Comparison of ENCODE assay signal across 28 cellular contexts in genomic region chr15:44327578-44327977, GRCh38.
"Had no signal": no experiment of that assay in that cellular context is flagged by ENCODE, and none has a peak within 500 bp of the region (broad histone marks: within the 10 kb centered on the region; RNA-seq: fewer than 3 reads in every experiment).

No MANE protein-coding gene starts in this region.

- H3K36me3 ChIP-seq: brain microvascular endothelial cell, cardiac muscle cell had no signal

- H3K4me3 ChIP-seq: cardiac muscle cell had no signal

- DNase-seq: activated B cell treated with CpG ODN at 0.5 μM for 24 hours; activated CD4-positive, alpha-beta T cell treated with anti-CD3 and anti-CD28 coated beads for 1 hour; activated CD4-positive, alpha-beta T cell treated with anti-CD3 and anti-CD28 coated beads, Interleukin-2, amount 10 ng/mL, durations not matched to agents 24 days and 14 days; activated CD4-positive, alpha-beta T cell treated with anti-CD3 and anti-CD28 coated beads, Interleukin-2, amount 50 U/mL, for 48 hours; activated CD8-positive, alpha-beta memory T cell treated with anti-CD3 and anti-CD28 coated beads for 24 hours; activated effector memory CD4-positive, alpha-beta T cell treated with anti-CD3 and anti-CD28 coated beads, Interleukin-2, amount 50 U/mL, for 16 hours; activated naive CD4-positive, alpha-beta T cell treated with Interleukin-2 at 50 U/mL for 16 hours; activated T-cell treated with anti-CD3 and anti-CD28 coated beads, Interleukin-2, amount 50 U/mL, for 4 hours; amygdala; brain microvascular endothelial cell; cerebellar nuclear complex; KG1; NCI-H1105; NCI-H1436; NCI-H1694 treated with DMSO at 0.1 percent for 48 hours; NCI-H2029 treated with DMSO at 0.1 percent for 48 hours; NCI-H345; NCI-H510A; NCI-H69; PC-3; SHP77 treated with DMSO at 0.1 percent for 48 hours; T-helper 2 cell; T1000 had no signal

- H3K4me1 Mint-ChIP-seq: activated B cell treated with CpG ODN at 0.5 μM for 24 hours; activated CD4-positive, alpha-beta T cell treated with anti-CD3 and anti-CD28 coated beads, Interleukin-2, amount 10 ng/mL, durations not matched to agents 24 days and 14 days had no signal

- ATAC-seq: activated T-cell treated with anti-CD3 and anti-CD28 coated beads, Interleukin-2, amount 50 U/mL, for 4 hours; PC-3 had no signal

- H3K27me3 Mint-ChIP-seq: activated B cell treated with CpG ODN at 0.5 μM for 24 hours; activated CD4-positive, alpha-beta T cell treated with anti-CD3 and anti-CD28 coated beads, Interleukin-2, amount 10 ng/mL, durations not matched to agents 24 days and 14 days; activated naive CD8-positive, alpha-beta T cell had no signal

- H3K4me3 Mint-ChIP-seq: activated B cell treated with CpG ODN at 0.5 μM for 24 hours; activated CD4-positive, alpha-beta T cell treated with anti-CD3 and anti-CD28 coated beads, Interleukin-2, amount 10 ng/mL, durations not matched to agents 24 days and 14 days; activated naive CD8-positive, alpha-beta T cell; activated T-cell treated with anti-CD3 and anti-CD28 coated beads, Interleukin-2, amount 50 U/mL, for 4 hours had no signal

- H3K27ac Mint-ChIP-seq: activated B cell treated with CpG ODN at 0.5 μM for 24 hours; activated CD4-positive, alpha-beta T cell treated with anti-CD3 and anti-CD28 coated beads, Interleukin-2, amount 10 ng/mL, durations not matched to agents 24 days and 14 days; activated naive CD8-positive, alpha-beta T cell had no signal

- FAIRE-seq: astrocyte, RCC 7860, TTC549 had no signal

- H3K27ac ChIP-seq: brain microvascular endothelial cell, cardiac muscle cell had no signal

- H3K27me3 ChIP-seq: brain microvascular endothelial cell, cardiac muscle cell had no signal

- H3K9me3 Mint-ChIP-seq: activated B cell treated with CpG ODN at 0.5 μM for 24 hours; activated CD4-positive, alpha-beta T cell treated with anti-CD3 and anti-CD28 coated beads, Interleukin-2, amount 10 ng/mL, durations not matched to agents 24 days and 14 days; activated T-cell treated with anti-CD3 and anti-CD28 coated beads, Interleukin-2, amount 50 U/mL, for 4 hours had no signal
